In genomic region chr1:7704214-7705047, GRCh38 we compare ENCODE assay signal across 9 cellular contexts.
A peak's percentile ranks its signal among the peaks of the same experiment; 100 is the strongest.
DNase-seq lines count a peak whose midpoint lies in the region; ATAC-seq lines count a peak whose summit lies in the region.
"Had no signal": no experiment of that assay in that cellular context is flagged by ENCODE, and none has a peak within 500 bp of the region (broad histone marks: within the 10 kb centered on the region; RNA-seq: fewer than 3 reads in every experiment).

No MANE protein-coding gene starts in this region.

- POLR2A ChIA-PET in activated CD4-positive, alpha-beta memory T cell treated with anti-CD3 and anti-CD28 coated beads, Interleukin-2, amount 10 ng/mL, durations not matched to agents 7 days and 5 days (lab: Charles Lee) = interaction anchor here (0.6 to 3.3 kb wide), 4 partner anchors 25 to 919 kb away, joined by 3 to 9 read pairs (median 4); partner anchors contain the start of genes CAMTA1 and VAMP3

- H3K27ac Mint-ChIP-seq in activated CD4-positive, alpha-beta memory T cell treated with anti-CD3 and anti-CD28 coated beads, Interleukin-2, amount 10 ng/mL, durations not matched to agents 7 days and 5 days = no peak overlapping the region

- H3K27me3 Mint-ChIP-seq in activated CD4-positive, alpha-beta memory T cell treated with anti-CD3 and anti-CD28 coated beads, Interleukin-2, amount 10 ng/mL, durations not matched to agents 7 days and 5 days = peaks cover 72% of the 10 kb centered on the region

- CTCF ChIA-PET in activated CD4-positive, alpha-beta memory T cell treated with anti-CD3 and anti-CD28 coated beads, Interleukin-2, amount 10 ng/mL, durations not matched to agents 7 days and 5 days (lab: Charles Lee) = interaction anchor here (0.5 to 1.9 kb wide), 7 partner anchors 10 to 1502 kb away, joined by 3 to 20 read pairs (median 3); no protein-coding TSS in a partner anchor

- peaks cover 10% of the 10 kb centered on the region for H3K4me1 Mint-ChIP-seq in activated CD4-positive, alpha-beta memory T cell treated with anti-CD3 and anti-CD28 coated beads, Interleukin-2, amount 10 ng/mL, durations not matched to agents 7 days and 5 days

- peak; percentile 95 for DNase-seq in 8988T
- DNase-seq in NCI-H226 = peak; percentile 84
- peak; percentile 92 for DNase-seq in activated CD4-positive, alpha-beta memory T cell treated with anti-CD3 and anti-CD28 coated beads, Interleukin-2, amount 10 ng/mL, durations not matched to agents 7 days and 5 days
- DNase-seq in ecto neural progenitor cell (ENCODE audit: low spot score) = peak; percentile 97
- DNase-seq in lung microvascular endothelial cell (ENCODE audit: low read depth in 2 of 2) = peak; percentile 90 to 93
- DNase-seq in stimulated activated CD4-positive, alpha-beta T cell treated with anti-CD3 and anti-CD28 coated beads, TNF-alpha, amount 100 ng/mL, for 1 hour (ENCODE audit: low read depth in 3 of 3, low spot score in 1 of 3) = peak; percentile 76 to 94 (median 78)
- DNase-seq: DND-41 had no signal

- peak; percentile 69 for ATAC-seq in GM18520 (IDR thresholded peaks at IDR 0.05; ENCODE audit: unreplicated experiment)
- ATAC-seq in HG03066 (IDR thresholded peaks at IDR 0.05; ENCODE audit: low read depth, unreplicated experiment) = peak; percentile 94

- H3K9me3 Mint-ChIP-seq in activated CD4-positive, alpha-beta memory T cell treated with anti-CD3 and anti-CD28 coated beads, Interleukin-2, amount 10 ng/mL, durations not matched to agents 7 days and 5 days = no peaks in the 10 kb centered on the region

- H3K36me3 Mint-ChIP-seq in activated CD4-positive, alpha-beta memory T cell treated with anti-CD3 and anti-CD28 coated beads, Interleukin-2, amount 10 ng/mL, durations not matched to agents 7 days and 5 days (ENCODE audit: low read depth) = peaks cover 2% of the 10 kb centered on the region

- H3K4me3 Mint-ChIP-seq in activated CD4-positive, alpha-beta memory T cell treated with anti-CD3 and anti-CD28 coated beads, Interleukin-2, amount 10 ng/mL, durations not matched to agents 7 days and 5 days = peak overlapping the region; percentile 52

Comparison
In these comparisons a context has a peak if more than half of its experiments do, and no peak if none do; other contexts are left out.
1. Peak in every context shown above with its lines: DNase-seq and ATAC-seq.